1 cellular context compared by ENCODE assay signal in the genomic region with DNA sequence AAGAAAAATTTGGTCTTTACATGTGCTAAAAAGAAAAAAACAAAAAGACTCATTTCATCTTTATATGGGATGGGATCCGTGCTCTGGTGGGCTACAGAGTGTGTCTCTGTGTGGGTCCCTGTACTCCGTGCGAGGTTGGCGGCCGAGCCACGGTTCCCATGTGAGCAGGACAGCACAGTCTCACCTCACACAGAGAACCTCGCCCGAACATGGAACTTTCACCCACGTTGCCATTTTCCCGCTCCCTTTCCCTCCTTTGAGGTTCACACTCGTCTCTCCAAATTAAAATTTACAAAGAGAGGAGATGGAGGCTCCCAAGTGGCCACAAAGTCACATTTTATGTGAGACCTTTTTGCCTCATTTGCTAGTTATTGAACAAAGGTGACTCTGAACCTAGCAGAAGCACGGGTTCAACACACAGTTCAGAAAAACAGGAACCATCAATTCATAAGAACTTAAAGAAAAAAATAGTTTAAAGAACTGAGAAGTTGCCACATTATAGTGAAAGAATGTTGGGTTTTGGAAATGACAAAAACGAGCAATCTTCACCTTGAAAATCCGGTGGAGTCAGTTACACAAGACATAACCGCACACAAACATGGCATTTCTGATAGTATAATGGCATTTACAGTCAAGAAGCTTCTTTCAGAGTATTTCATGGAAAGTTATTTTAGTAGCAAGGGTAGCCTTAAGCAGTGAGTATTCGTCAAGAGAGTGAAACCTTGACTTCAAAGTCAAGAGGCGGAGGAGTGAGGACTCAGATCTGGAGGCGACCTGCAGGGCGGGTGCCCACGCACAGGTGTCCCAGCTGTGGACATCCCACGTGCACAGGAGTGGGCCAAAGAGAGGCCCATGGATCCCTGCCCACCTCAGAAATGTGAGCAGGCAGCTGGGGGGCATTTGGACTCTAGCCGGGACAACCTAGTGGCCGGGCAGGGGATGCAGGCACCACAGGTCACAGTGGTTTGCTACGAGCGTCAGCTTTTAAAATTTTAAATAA.
TF ChIP-seq lines count a peak whose summit lies in the region.

No MANE protein-coding gene starts in this region.

TF ChIP-seq in GM12878, 131 proteins besides CTCF, POLR2A, EP300 and RAD21:
- TF ChIP-seq TCF12 (IDR thresholded peaks at IDR 0.05; ENCODE audit: low read depth, low read length) (peak; percentile 64; the same call in 1 of the 2 replicates), JUNB (IDR thresholded peaks at IDR 0.05) (peak; percentile 54), RUNX3 (IDR thresholded peaks at IDR 0.05; ENCODE audit: low read length) (peak; percentile 37; the same call in 1 of the 2 replicates), BHLHE40 (IDR thresholded peaks at IDR 0.05; ENCODE audit: borderline replicate concordance in 1 of 2, low read depth in 2 of 2, low read length in 1 of 2) (peak in 1 of 2 experiments; percentile 37; a peak in 2 of 4 replicates), NFIC (IDR thresholded peaks at IDR 0.05; ENCODE audit: low read depth, low read length) (0 out of 2 replicates have a peak, but pooled peaks have one; percentile 38), FOXM1 (IDR thresholded peaks at IDR 0.05; ENCODE audit: low read depth, low read length) (0 out of 2 replicates have a peak, but pooled peaks have one; percentile 29), PAX5 (IDR thresholded peaks at IDR 0.05; ENCODE audit: borderline replicate concordance, low read depth, low read length) (0 out of 2 replicates have a peak, but pooled peaks have one; percentile 2), MEF2A (IDR thresholded peaks at IDR 0.05; ENCODE audit: insufficient read depth, low read depth, low read length) (peak; percentile 51; the same call in 1 of the 2 replicates), CREM (IDR thresholded peaks at IDR 0.05; ENCODE audit: low read depth) (0 out of 2 replicates have a peak, but pooled peaks have one; percentile 24), TCF3 (IDR thresholded peaks at IDR 0.05; ENCODE audit: borderline replicate concordance, insufficient read depth, low read depth, low read length) (0 out of 2 replicates have a peak, but pooled peaks have one; percentile 70), ZBED1 (IDR thresholded peaks at IDR 0.05; ENCODE audit: borderline replicate concordance) (0 out of 2 replicates have a peak, but pooled peaks have one; percentile 57)
